ENCODE assay signal across 19 cellular contexts in genomic region chr10:69662173-69662685, GRCh38. TPM values are rescaled to one million over a fixed set of nuclear protein-coding genes. Genes with fewer than 3 reads are reported as not detected.
DNase-seq lines count a peak whose midpoint lies in the region; TF ChIP-seq lines count a peak whose summit lies in the region.
"Had no signal": no experiment of that assay in that cellular context is flagged by ENCODE, and none has a peak within 500 bp of the region (broad histone marks: within the 10 kb centered on the region; RNA-seq: fewer than 3 reads in every experiment).

No MANE protein-coding gene starts in this region.

- TF ChIP-seq CTCF in BE2C (IDR thresholded peaks at IDR 0.05; ENCODE audit: low read depth, low read length) = no peak
- TF ChIP-seq CTCF in VCaP (conservative IDR thresholded peaks at IDR 0.05) = no peak
- TF ChIP-seq CTCF in nephron (IDR thresholded peaks at IDR 0.05; ENCODE audit: unreplicated experiment in 3 of 3) = no peak
- TF ChIP-seq CTCF in sigmoid colon (IDR thresholded peaks at IDR 0.05) = no peak

- no peaks in the 10 kb centered on the region for H3K9me3 Mint-ChIP-seq in nephron
- H3K9me3 Mint-ChIP-seq in activated T-helper 1 cell treated with anti-CD3 and anti-CD28 coated beads, Interleukin-12 subunit alpha, Interleukin-12 subunit beta, Interleukin-2, Interleukin-4 antibody, amounts not matched to agents 30 ng/mL and 10 ng/mL and 1 ng/mL, durations not matched to agents 14 hours and 24 hours and 36 hours = no peaks in the 10 kb centered on the region
- H3K9me3 Mint-ChIP-seq: CD4-positive, alpha-beta T cell; GM23338 had no signal

- H3K9me3 ChIP-seq in BE2C (no peaks in the 10 kb centered on the region), MG63 (no peaks in the 10 kb centered on the region), sigmoid colon (no peaks in the 10 kb centered on the region)
- H3K9me3 ChIP-seq: SJSA1 had no signal

- H3K4me3 ChIP-seq in BE2C (ENCODE audit: low read depth, low read length) = no peak overlapping the region
- H3K4me3 ChIP-seq in MG63 = no peak overlapping the region
- H3K4me3 ChIP-seq in sigmoid colon = no peak overlapping the region
- H3K4me3 ChIP-seq: GM12878, GM23338, PC-9, SJSA1 had no signal

- DNase-seq in BE2C = peak; percentile 35
- DNase-seq in G401 (ENCODE audit: low spot score) = peak; percentile 42
- no peak for DNase-seq in MG63
- DNase-seq in sigmoid colon = no peak
- DNase-seq in activated T-helper 1 cell treated with anti-CD3 and anti-CD28 coated beads, Interleukin-12 subunit alpha, Interleukin-12 subunit beta, Interleukin-2, Interleukin-4 antibody, amounts not matched to agents 30 ng/mL and 10 ng/mL and 1 ng/mL, durations not matched to agents 14 hours and 24 hours and 36 hours (ENCODE audit: low spot score) = no peak
- DNase-seq: Calu3; CD4-positive, alpha-beta T cell; DND-41; GDM1; KG1; NCI-H1048; NCI-H1436 treated with DMSO at 0.1 percent for 48 hours; NCI-H526 treated with DMSO at 0.1 percent for 48 hours; PC-9 had no signal

- WGBS in sigmoid colon, 2 donors = 43 to 62% methylated on average over 10 of the region's 10 CpGs

- H3K27me3 ChIP-seq in BE2C (no peaks in the 10 kb centered on the region), MG63 (no peaks in the 10 kb centered on the region), sigmoid colon (peaks cover 0 to 12% (median 0%) of the 10 kb centered on the region in 3 donors)

- H3K27ac ChIP-seq in VCaP = peak overlapping the region; percentile 20; the same call in 1 of the 2 replicates
- no peak overlapping the region for H3K27ac ChIP-seq in sigmoid colon
- H3K27ac ChIP-seq: PC-9, SJSA1 had no signal

- peaks cover 11% of the 10 kb centered on the region for H3K27me3 Mint-ChIP-seq in nephron (ENCODE audit: low read depth)
- peaks cover 14% of the 10 kb centered on the region for H3K27me3 Mint-ChIP-seq in activated T-helper 1 cell treated with anti-CD3 and anti-CD28 coated beads, Interleukin-12 subunit alpha, Interleukin-12 subunit beta, Interleukin-2, Interleukin-4 antibody, amounts not matched to agents 30 ng/mL and 10 ng/mL and 1 ng/mL, durations not matched to agents 14 hours and 24 hours and 36 hours (ENCODE audit: insufficient read depth)

- peak overlapping the region in 2 of 3 experiments; percentile 13 to 56 for H3K4me3 Mint-ChIP-seq in nephron
- no peak overlapping the region for H3K4me3 Mint-ChIP-seq in activated T-helper 1 cell treated with anti-CD3 and anti-CD28 coated beads, Interleukin-12 subunit alpha, Interleukin-12 subunit beta, Interleukin-2, Interleukin-4 antibody, amounts not matched to agents 30 ng/mL and 10 ng/mL and 1 ng/mL, durations not matched to agents 14 hours and 24 hours and 36 hours
- H3K4me3 Mint-ChIP-seq: CD4-positive, alpha-beta T cell; GM23338 had no signal

- no peak for TF ChIP-seq POLR2A in sigmoid colon (IDR thresholded peaks at IDR 0.05)

- H3K4me1 ChIP-seq in BE2C = peaks cover 19% of the 10 kb centered on the region
- no peaks in the 10 kb centered on the region for H3K4me1 ChIP-seq in sigmoid colon
- H3K4me1 ChIP-seq: SJSA1 had no signal

- intact Hi-C loops in sigmoid colon (cut with DNase I) = no loop called here
- intact Hi-C loops in activated T-helper 1 cell treated with anti-CD3 and anti-CD28 coated beads, Interleukin-12 subunit alpha, Interleukin-12 subunit beta, Interleukin-2, Interleukin-4 antibody, amounts not matched to agents 30 ng/mL and 10 ng/mL and 1 ng/mL, durations not matched to agents 14 hours and 24 hours and 36 hours (cut with micrococcal nuclease) = no loop called here

- in situ Hi-C loops in G401 (cut with HindIII; ENCODE audit: low sequenced_read_pairs) = no loop called here

- peaks cover 58% of the 10 kb centered on the region for H3K4me1 Mint-ChIP-seq in nephron
- peaks cover 4% of the 10 kb centered on the region for H3K4me1 Mint-ChIP-seq in activated T-helper 1 cell treated with anti-CD3 and anti-CD28 coated beads, Interleukin-12 subunit alpha, Interleukin-12 subunit beta, Interleukin-2, Interleukin-4 antibody, amounts not matched to agents 30 ng/mL and 10 ng/mL and 1 ng/mL, durations not matched to agents 14 hours and 24 hours and 36 hours (ENCODE audit: low read depth)

- H3K36me3 ChIP-seq in BE2C (no peaks in the 10 kb centered on the region), MG63 (no peaks in the 10 kb centered on the region), sigmoid colon (no peaks in the 10 kb centered on the region)
- H3K36me3 ChIP-seq: SJSA1 had no signal

- H3K36me3 Mint-ChIP-seq in nephron (ENCODE audit: low read depth) = no peaks in the 10 kb centered on the region
- no peaks in the 10 kb centered on the region for H3K36me3 Mint-ChIP-seq in activated T-helper 1 cell treated with anti-CD3 and anti-CD28 coated beads, Interleukin-12 subunit alpha, Interleukin-12 subunit beta, Interleukin-2, Interleukin-4 antibody, amounts not matched to agents 30 ng/mL and 10 ng/mL and 1 ng/mL, durations not matched to agents 14 hours and 24 hours and 36 hours (ENCODE audit: low read depth)

- TF ChIP-seq EP300 in sigmoid colon (IDR thresholded peaks at IDR 0.05) = no peak

- H3K27ac Mint-ChIP-seq in nephron = peak overlapping the region; percentile 56 to 86 (median 84)
- no peak overlapping the region for H3K27ac Mint-ChIP-seq in activated T-helper 1 cell treated with anti-CD3 and anti-CD28 coated beads, Interleukin-12 subunit alpha, Interleukin-12 subunit beta, Interleukin-2, Interleukin-4 antibody, amounts not matched to agents 30 ng/mL and 10 ng/mL and 1 ng/mL, durations not matched to agents 14 hours and 24 hours and 36 hours
- H3K27ac Mint-ChIP-seq: CD4-positive, alpha-beta T cell; GM23338 had no signal

RNA-seq across cellular contexts. Expression of gene FAM241B, which starts 32.2 kb away (rescaled TPM):
- 23.3 TPM for polyA plus RNA-seq in BE2C (2012; ENCODE audit: insufficient read depth, insufficient read length, low read depth)
- 27.8 and 36.7 TPM in 2 replicates for total RNA-seq in G401 (2014; rRNA removed; shearing (Covaris generic))
- total RNA-seq in MG63 (2014; rRNA removed; shearing (Covaris generic); ENCODE audit: low replicate concordance) = 4.3 and 6.8 TPM in 2 replicates
- 1 to 10 TPM; 3.0 to 6.3 (median 3.5) TPM for total RNA-seq in sigmoid colon
- polyA plus RNA-seq in sigmoid colon = 1 to 10 TPM; 2.5 to 6.9 (median 4.2) TPM
- total RNA-seq in activated T-helper 1 cell treated with anti-CD3 and anti-CD28 coated beads, Interleukin-12 subunit alpha, Interleukin-12 subunit beta, Interleukin-2, Interleukin-4 antibody, amounts not matched to agents 30 ng/mL and 10 ng/mL and 1 ng/mL, durations not matched to agents 14 hours and 24 hours and 36 hours = 10.2 and 10.9 TPM in 2 replicates

Comparison
In these comparisons a context has a peak if more than half of its experiments do, and no peak if none do; other contexts are left out.
1. DNase-seq: peak in BE2C (single experiment) and G401 (single experiment); none in MG63 (single experiment), sigmoid colon (single experiment) and activated T-helper 1 cell treated with anti-CD3 and anti-CD28 coated beads, Interleukin-12 subunit alpha, Interleukin-12 subunit beta, Interleukin-2, Interleukin-4 antibody, amounts not matched to agents 30 ng/mL and 10 ng/mL and 1 ng/mL, durations not matched to agents 14 hours and 24 hours and 36 hours (single experiment).